Comparison of ENCODE assay signal across 8 cellular contexts in genomic region chr6:43170452-43171283, GRCh38. TPM values are rescaled to one million over a fixed set of nuclear protein-coding genes. Genes with fewer than 3 reads are reported as not detected.
A peak's percentile ranks its signal among the peaks of the same experiment; 100 is the strongest.
DNase-seq lines count a peak whose midpoint lies in the region; ATAC-seq and TF ChIP-seq lines count a peak whose summit lies in the region.

TSS of gene SRF (plus strand) at chr6:43171269. CDS start at chr6:43171657, 388 bp downstream.

- TF ChIP-seq CTCF in AG04449 (IDR thresholded peaks at IDR 0.05; ENCODE audit: insufficient read depth, low read length, missing control alignments): peak; percentile 29
- no peak for TF ChIP-seq CTCF in WTC11 (IDR thresholded peaks at IDR 0.05)
- peak in 2 of 11 experiments; percentile 9 to 36 for TF ChIP-seq CTCF in spleen (IDR thresholded peaks at IDR 0.05 in 8 of 11, conservative IDR thresholded peaks at IDR 0.05 in 3 of 11)

- intact Hi-C loops in spleen (cut with DNase I; ENCODE audit: low total_unique reads): no loop called here

- peaks cover 33% of the 10 kb centered on the region for H3K4me1 Mint-ChIP-seq in WTC11

- H3K27ac ChIP-seq in spleen: peak within 1 kb of the TSS; percentile 88 to 99 (median 98)

- no peaks in the 10 kb centered on the region for H3K9me3 ChIP-seq in spleen

- peak within 1 kb of the TSS; percentile 94 for H3K4me3 Mint-ChIP-seq in WTC11

- no peaks in the 10 kb centered on the region for H3K9me3 Mint-ChIP-seq in WTC11

- no peak for TF ChIP-seq POLR2A in spleen (IDR thresholded peaks at IDR 0.05)

- CTCF ChIA-PET in AG04449 (lab: Yijun Ruan, JAX) (interaction anchor here (1.0 to 1.4 kb wide), 3 partner anchors 9 to 27 kb away, joined by 4 read pairs; no protein-coding TSS in a partner anchor), WTC11 (lab: Charles Lee) (interaction anchor here (0.5 to 2.0 kb wide), 11 partner anchors 10 to 242 kb away, joined by 3 to 11 read pairs (median 3); partner anchors contain the start of genes CNPY3, DNPH1, KLC4 and KLHDC3)

- H3K36me3 ChIP-seq in spleen: peaks cover 3 to 9% (median 6%) of the 10 kb centered on the region in 6 donors

- peaks cover 28 to 49% (median 41%) of the 10 kb centered on the region in 6 donors for H3K4me1 ChIP-seq in spleen

- peak within 1 kb of the TSS; percentile 99 for H3K27ac Mint-ChIP-seq in WTC11

- peaks cover 9% of the 10 kb centered on the region for H3K36me3 Mint-ChIP-seq in WTC11

- peak; percentile 41 for ATAC-seq in GM18873 (IDR thresholded peaks at IDR 0.05; ENCODE audit: low FRiP score, unreplicated experiment)
- ATAC-seq in HG03175 (IDR thresholded peaks at IDR 0.05; ENCODE audit: unreplicated experiment): peak; percentile 68
- peak; percentile 75 for ATAC-seq in WTC11

- H3K4me3 ChIP-seq in AG04449 (ENCODE audit: low read depth, low read length) (peak within 1 kb of the TSS; percentile 99), spleen (peak within 1 kb of the TSS; percentile 75 to 96 (median 83))

- no peaks in the 10 kb centered on the region for H3K27me3 ChIP-seq in spleen (replicated peaks in 1 of 7)

- WGBS in spleen, 5 donors: 1 to 2% (median 1%) methylated on average over 36 to 43 of the region's 43 CpGs

- POLR2A ChIA-PET in AG04449 (lab: Yijun Ruan, JAX) (interaction anchor here (0.7 to 1.5 kb wide), 4 partner anchors 11 to 111 kb away, joined by 3 to 7 read pairs (median 4); partner anchors contain the start of genes CUL9, KLC4 and MRPL2), WTC11 (lab: Charles Lee) (interaction anchor here (0.6 to 4.1 kb wide), 17 partner anchors 10 to 726 kb away, joined by 3 to 29 read pairs (median 4); partner anchors contain the start of genes CNPY3, CUL7, CUL9 and KLC4)

- peaks cover 12% of the 10 kb centered on the region for H3K27me3 Mint-ChIP-seq in WTC11 (ENCODE audit: low read depth)

- DNase-seq in AG04449 (ENCODE audit: low read depth, low spot score) (peak; percentile 97), NCI-H226 (peak; percentile 99), WTC11 (ENCODE audit: low spot score) (peak; percentile 100), inferior parietal cortex (ENCODE audit: extremely low spot score) (peak; percentile 99), spleen (peak; percentile 99)
- peak; percentile 98 for DNase-seq in central memory CD4-positive, alpha-beta T cell

TF ChIP-seq in WTC11, 78 proteins besides CTCF, POLR2A, EP300 and RAD21 (continues in another document):
- TF ChIP-seq ZNF396 (CRISPR knock-in tag; IDR thresholded peaks at IDR 0.05; ENCODE audit: borderline replicate concordance) (no peak), ZNF532 (CRISPR knock-in tag; IDR thresholded peaks at IDR 0.05; ENCODE audit: borderline replicate concordance) (peak; percentile 69; the same call in 1 of the 2 replicates), ELF4 (CRISPR knock-in tag; IDR thresholded peaks at IDR 0.05; ENCODE audit: low read depth) (no peak), SMAD4 (CRISPR knock-in tag; IDR thresholded peaks at IDR 0.05) (no peak), FOXP1 (CRISPR knock-in tag; IDR thresholded peaks at IDR 0.05; ENCODE audit: borderline replicate concordance) (no peak), ZNF263 (CRISPR knock-in tag; IDR thresholded peaks at IDR 0.05; ENCODE audit: low read depth) (no peak), CBFB (CRISPR knock-in tag; IDR thresholded peaks at IDR 0.05; ENCODE audit: low read depth) (no peak), NR3C1 (CRISPR knock-in tag; conservative IDR thresholded peaks at IDR 0.05; ENCODE audit: low read depth) (no peak), FOXJ3 (CRISPR knock-in tag; IDR thresholded peaks at IDR 0.05; ENCODE audit: borderline replicate concordance) (no peak), ZNF138 (CRISPR knock-in tag; conservative IDR thresholded peaks at IDR 0.05) (no peak), ZNF232 (CRISPR knock-in tag; IDR thresholded peaks at IDR 0.05) (0 out of 2 replicates have a peak, but pooled peaks have one; percentile 18), CREB1 (CRISPR knock-in tag; IDR thresholded peaks at IDR 0.05) (no peak), NFYB (CRISPR knock-in tag; conservative IDR thresholded peaks at IDR 0.05; ENCODE audit: low read depth) (peak; percentile 65), IRF2 (CRISPR knock-in tag; IDR thresholded peaks at IDR 0.05; ENCODE audit: borderline replicate concordance, low read depth) (no peak), CREM (CRISPR knock-in tag; IDR thresholded peaks at IDR 0.05) (no peak), HMGA2 (CRISPR knock-in tag; IDR thresholded peaks at IDR 0.05) (peak; percentile 41; the same call in 1 of the 2 replicates), FOXP4 (CRISPR knock-in tag; IDR thresholded peaks at IDR 0.05) (no peak), NFE2L1 (CRISPR knock-in tag; IDR thresholded peaks at IDR 0.05) (no peak), SP1 (CRISPR knock-in tag; conservative IDR thresholded peaks at IDR 0.05) (peak; percentile 47; the same call in 1 of the 2 replicates), KAT7 (CRISPR knock-in tag; IDR thresholded peaks at IDR 0.05; ENCODE audit: borderline replicate concordance) (no peak)
- TF ChIP-seq, protein P1, sequence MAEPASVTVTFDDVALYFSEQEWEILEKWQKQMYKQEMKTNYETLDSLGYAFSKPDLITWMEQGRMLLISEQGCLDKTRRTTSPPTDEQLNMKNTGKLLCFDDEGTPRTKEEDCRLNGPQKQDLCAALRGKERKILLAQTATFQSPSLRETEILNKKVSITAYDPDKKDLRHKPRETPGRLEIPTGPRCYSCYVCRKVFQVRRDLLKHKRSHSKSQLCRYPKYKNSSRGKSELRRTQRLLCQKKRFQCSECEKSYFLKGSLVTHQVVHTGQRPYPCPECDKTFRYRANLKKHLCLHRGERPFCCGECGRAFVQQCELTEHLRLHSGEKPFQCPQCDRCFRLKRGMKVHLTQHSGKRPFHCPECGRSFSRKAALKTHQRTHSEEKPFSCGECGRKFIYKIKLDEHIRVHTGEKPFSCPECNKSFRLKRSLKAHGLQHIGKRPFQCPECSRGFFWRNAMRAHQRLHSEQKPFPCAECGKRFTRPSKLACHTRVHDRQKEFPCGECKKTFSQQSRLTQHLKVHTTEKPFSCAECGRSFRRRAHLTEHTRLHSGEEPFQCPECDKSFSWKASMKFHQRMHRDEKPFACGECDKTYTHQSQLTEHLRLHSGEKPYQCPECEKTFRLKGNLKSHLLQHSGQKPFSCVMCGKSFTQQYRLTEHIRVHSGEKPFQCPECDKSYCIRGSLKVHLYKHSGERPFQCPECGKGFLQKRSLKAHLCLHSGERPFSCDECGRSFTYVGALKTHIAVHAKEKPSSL (CRISPR knock-in tag; conservative IDR thresholded peaks at IDR 0.05): no peak
- TF ChIP-seq, protein P2, sequence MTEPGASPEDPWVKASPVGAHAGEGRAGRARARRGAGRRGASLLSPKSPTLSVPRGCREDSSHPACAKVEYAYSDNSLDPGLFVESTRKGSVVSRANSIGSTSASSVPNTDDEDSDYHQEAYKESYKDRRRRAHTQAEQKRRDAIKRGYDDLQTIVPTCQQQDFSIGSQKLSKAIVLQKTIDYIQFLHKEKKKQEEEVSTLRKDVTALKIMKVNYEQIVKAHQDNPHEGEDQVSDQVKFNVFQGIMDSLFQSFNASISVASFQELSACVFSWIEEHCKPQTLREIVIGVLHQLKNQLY (CRISPR knock-in tag; IDR thresholded peaks at IDR 0.05): no peak

RNA-seq across cellular contexts. Expression of gene SRF, which starts in this region (rescaled TPM):
- 43.9 to 46.2 TPM (median 45.3 TPM) in 3 replicates for total RNA-seq in WTC11 (2021)
- 10 to 100 TPM; 23.5 to 45.6 (median 29.6) TPM for total RNA-seq in spleen
- polyA plus RNA-seq in spleen: 10 to 100 TPM; 11.6 to 25.3 (median 14.3) TPM

Comparison
In these comparisons a context has a peak if more than half of its experiments do, and no peak if none do; other contexts are left out.
1. Peak in every context shown above with its lines: DNase-seq, ATAC-seq, H3K4me3 ChIP-seq and H3K27ac ChIP-seq.